ENCODE assay signal across 14 cellular contexts in genomic region chr5:71740015-71740753, GRCh38. TPM values are rescaled to one million over a fixed set of nuclear protein-coding genes. Genes with fewer than 3 reads are reported as not detected.
DNase-seq lines count a peak whose midpoint lies in the region; ATAC-seq and TF ChIP-seq lines count a peak whose summit lies in the region.
"Had no signal": no experiment of that assay in that cellular context is flagged by ENCODE, and none has a peak within 500 bp of the region (broad histone marks: within the 10 kb centered on the region; RNA-seq: fewer than 3 reads in every experiment).

No MANE protein-coding gene starts in this region.

- peak overlapping the region; percentile 56 for H3K4me2 ChIP-seq in OCI-LY3 (ENCODE audit: low read length)

- DNase-seq in glomerular visceral epithelial cell (ENCODE audit: extremely low spot score) (no peak), mucosa of descending colon (no peak), hepatic stellate cell (ENCODE audit: low spot score) (no peak), dorsolateral prefrontal cortex (no peak)
- DNase-seq: aorta, Caco-2, hypothalamus had no signal

- no peaks in the 10 kb centered on the region for H3K27me3 ChIP-seq in OCI-LY3 (ENCODE audit: low read depth, low read length)
- peaks cover 0 to 14% (median 0%) of the 10 kb centered on the region in 45 donors for H3K27me3 ChIP-seq in dorsolateral prefrontal cortex

- H3K36me3 ChIP-seq in OCI-LY3 (replicated peaks; ENCODE audit: low read depth, low read length) (no peaks in the 10 kb centered on the region), mucosa of descending colon (ENCODE audit: low read depth) (no peaks in the 10 kb centered on the region)
- H3K36me3 ChIP-seq: thoracic aorta had no signal

- TF ChIP-seq CTCF in OCI-LY3 (IDR thresholded peaks at IDR 0.05; ENCODE audit: low read depth, low read length) (no peak), mucosa of descending colon (IDR thresholded peaks at IDR 0.05) (no peak), dorsolateral prefrontal cortex (IDR thresholded peaks at IDR 0.05 in 54 of 56, conservative IDR thresholded peaks at IDR 0.05 in 2 of 56; ENCODE audit: low read depth in 1 of 56, partially characterized antibody in 56 of 56) (no peak)

- H3K27ac ChIP-seq in OCI-LY3 (ENCODE audit: low read length) (peak overlapping the region; percentile 35; the same call in 1 of the 2 replicates), dorsolateral prefrontal cortex (no peak overlapping the region)
- H3K27ac ChIP-seq: thoracic aorta had no signal

- H3K4me3 ChIP-seq in OCI-LY3 (ENCODE audit: low read length) (peak overlapping the region; percentile 33; the same call in 1 of the 2 replicates), mucosa of descending colon (no peak overlapping the region), dorsolateral prefrontal cortex (no peak overlapping the region)
- H3K4me3 ChIP-seq: thoracic aorta had no signal

- H2AFZ ChIP-seq in OCI-LY3 (ENCODE audit: low read depth, low read length): no peak overlapping the region

- peak; percentile 90 for ATAC-seq in GM18870 (IDR thresholded peaks at IDR 0.05; ENCODE audit: unreplicated experiment)
- peak; percentile 92 for ATAC-seq in GM21447 (IDR thresholded peaks at IDR 0.05; ENCODE audit: unreplicated experiment)
- peak; percentile 94 for ATAC-seq in HG03025 (IDR thresholded peaks at IDR 0.05; ENCODE audit: low FRiP score, unreplicated experiment)
- no peak for ATAC-seq in mucosa of descending colon
- ATAC-seq: HepG2, Panc1 had no signal

- H3K4me1 ChIP-seq in OCI-LY3 (ENCODE audit: low read length) (peaks cover 23% of the 10 kb centered on the region), mucosa of descending colon (ENCODE audit: low read depth) (peaks cover 12% of the 10 kb centered on the region)
- H3K4me1 ChIP-seq: Caco-2 had no signal

- no peaks in the 10 kb centered on the region for H3K79me2 ChIP-seq in OCI-LY3 (ENCODE audit: low read length)

- no peak overlapping the region for H3K9ac ChIP-seq in OCI-LY3 (ENCODE audit: low read length)

- H4K20me1 ChIP-seq in OCI-LY3 (ENCODE audit: insufficient read depth, low read length): no peaks in the 10 kb centered on the region

- H3K9me3 ChIP-seq in OCI-LY3 (ENCODE audit: insufficient read depth, low read length) (peaks cover 9% of the 10 kb centered on the region; the same call in 1 of the 2 replicates), mucosa of descending colon (no peaks in the 10 kb centered on the region)
- H3K9me3 ChIP-seq: Caco-2, thoracic aorta had no signal

- intact Hi-C loops in mucosa of descending colon (cut with DNase I, micrococcal nuclease) (no loop called here), dorsolateral prefrontal cortex (cut with DNase I) (no loop called here)

RNA-seq across cellular contexts. Expression of gene CARTPT, which starts 21.1 kb away (rescaled TPM):
- total RNA-seq in mucosa of descending colon (10 to 100 TPM in 1 of 3 donors, not detected in 2; 14.0 TPM), dorsolateral prefrontal cortex (100 to 1,000 TPM in 8 of 120 experiments, 10 to 100 TPM in 99, 1 to 10 TPM in 12, not detected in 1; 1.2 to 185 (median 34.1) TPM)
- total RNA-seq: aorta, Caco-2, HepG2 had no signal
